Comparison of ENCODE assay signal across 16 cellular contexts in the genomic region with DNA sequence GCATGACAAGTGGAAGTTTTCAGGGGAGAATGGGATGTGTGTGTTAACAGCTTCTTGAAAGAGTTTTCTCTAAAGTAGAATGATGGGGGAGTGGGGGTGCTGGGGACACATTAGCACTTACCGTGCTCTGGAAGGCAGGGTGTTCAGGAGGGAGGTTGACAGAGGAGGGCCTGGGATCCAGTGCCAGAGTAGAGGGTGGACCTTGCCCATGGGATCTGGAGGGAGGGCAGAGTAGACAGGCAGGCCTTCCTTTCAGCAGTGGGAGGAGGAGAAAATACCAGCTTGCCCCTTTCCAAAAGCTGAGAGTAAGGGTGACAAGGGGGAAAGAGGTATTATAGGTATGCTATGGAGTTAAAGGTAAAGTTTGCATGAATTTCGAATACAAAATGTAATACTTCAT. TPM values are rescaled to one million over a fixed set of nuclear protein-coding genes. Genes with fewer than 3 reads are reported as not detected.
DNase-seq lines count a peak whose midpoint lies in the region; ATAC-seq lines count a peak whose summit lies in the region.
"Had no signal": no experiment of that assay in that cellular context is flagged by ENCODE, and none has a peak within 500 bp of the region (broad histone marks: within the 10 kb centered on the region; RNA-seq: fewer than 3 reads in every experiment).

No MANE protein-coding gene starts in this region.

- peaks cover 67% of the 10 kb centered on the region for H3K4me1 Mint-ChIP-seq in T-helper 1 cell treated with Interleukin-12 subunit alpha and Interleukin-12 subunit beta and Interleukin-4 antibody, amounts not matched to agents 30 μg/mL and 1 μg/mL, for 36 hours (ENCODE audit: low read depth)
- H3K4me1 Mint-ChIP-seq in stimulated activated naive CD8-positive, alpha-beta T cell treated with anti-CD3 and anti-CD28 coated beads, Interleukin-15, Interleukin-2, amounts not matched to agents 100 ng/mL and 50 ng/mL, for 24 hours (ENCODE audit: low read depth), result peaks cover 89% of the 10 kb centered on the region

- H3K27ac Mint-ChIP-seq in T-helper 1 cell treated with Interleukin-12 subunit alpha and Interleukin-12 subunit beta and Interleukin-4 antibody, amounts not matched to agents 30 μg/mL and 1 μg/mL, for 36 hours, result peak overlapping the region; percentile 71
- peak overlapping the region; percentile 64 for H3K27ac Mint-ChIP-seq in stimulated activated naive CD8-positive, alpha-beta T cell treated with anti-CD3 and anti-CD28 coated beads, Interleukin-15, Interleukin-2, amounts not matched to agents 100 ng/mL and 50 ng/mL, for 24 hours
- H3K27ac Mint-ChIP-seq: CD8-positive, alpha-beta T cell; type B pancreatic cell had no signal

- DNase-seq in T-helper 1 cell (no peak), left lobe of liver (ENCODE audit: low spot score) (peak; percentile 55), nucleus accumbens (lab: John Stamatoyannopoulos, UW) (no peak), OCI-M2 (lab: John Stamatoyannopoulos, UW; ENCODE audit: unreplicated experiment) (no peak), DMS153 treated with DMSO at 0.1 percent for 48 hours (lab: John Stamatoyannopoulos, UW; ENCODE audit: unreplicated experiment) (no peak)
- no peak for DNase-seq in stimulated activated naive CD8-positive, alpha-beta T cell treated with anti-CD3 and anti-CD28 coated beads, Interleukin-15, Interleukin-2, amounts not matched to agents 100 U/mL and 50 U/mL, for 24 hours
- DNase-seq: activated CD4-positive, alpha-beta T cell treated with anti-CD3 and anti-CD28 coated beads for 48 hours; CD8-positive, alpha-beta T cell; DMS153; kidney; NCI-H187 treated with DMSO at 0.1 percent for 48 hours; NCI-H2227 treated with DMSO at 0.1 percent for 48 hours; NCI-H69 had no signal

- H3K9me3 Mint-ChIP-seq in T-helper 1 cell treated with Interleukin-12 subunit alpha and Interleukin-12 subunit beta and Interleukin-4 antibody, amounts not matched to agents 30 μg/mL and 1 μg/mL, for 36 hours, result no peaks in the 10 kb centered on the region
- H3K9me3 Mint-ChIP-seq in stimulated activated naive CD8-positive, alpha-beta T cell treated with anti-CD3 and anti-CD28 coated beads, Interleukin-15, Interleukin-2, amounts not matched to agents 100 ng/mL and 50 ng/mL, for 24 hours, result no peaks in the 10 kb centered on the region
- H3K9me3 Mint-ChIP-seq: CD8-positive, alpha-beta T cell had no signal

- H3K4me3 Mint-ChIP-seq in T-helper 1 cell treated with Interleukin-12 subunit alpha and Interleukin-12 subunit beta and Interleukin-4 antibody, amounts not matched to agents 30 μg/mL and 1 μg/mL, for 36 hours, result no peak overlapping the region
- H3K4me3 Mint-ChIP-seq in stimulated activated naive CD8-positive, alpha-beta T cell treated with anti-CD3 and anti-CD28 coated beads, Interleukin-15, Interleukin-2, amounts not matched to agents 100 ng/mL and 50 ng/mL, for 24 hours, result no peak overlapping the region
- H3K4me3 Mint-ChIP-seq: CD8-positive, alpha-beta T cell; type B pancreatic cell had no signal

- ATAC-seq in stimulated activated naive CD8-positive, alpha-beta T cell treated with anti-CD3 and anti-CD28 coated beads, Interleukin-15, Interleukin-2, amounts not matched to agents 100 U/mL and 50 U/mL, for 24 hours, result no peak
- ATAC-seq in left lobe of liver, result peak; percentile 84
- ATAC-seq: CD8-positive, alpha-beta T cell had no signal

- no peaks in the 10 kb centered on the region for H3K27me3 Mint-ChIP-seq in T-helper 1 cell treated with Interleukin-12 subunit alpha and Interleukin-12 subunit beta and Interleukin-4 antibody, amounts not matched to agents 30 μg/mL and 1 μg/mL, for 36 hours (ENCODE audit: low read depth)
- H3K27me3 Mint-ChIP-seq in stimulated activated naive CD8-positive, alpha-beta T cell treated with anti-CD3 and anti-CD28 coated beads, Interleukin-15, Interleukin-2, amounts not matched to agents 100 ng/mL and 50 ng/mL, for 24 hours, result no peaks in the 10 kb centered on the region
- H3K27me3 Mint-ChIP-seq: type B pancreatic cell had no signal

- H3K36me3 Mint-ChIP-seq in T-helper 1 cell treated with Interleukin-12 subunit alpha and Interleukin-12 subunit beta and Interleukin-4 antibody, amounts not matched to agents 30 μg/mL and 1 μg/mL, for 36 hours (ENCODE audit: low read depth), result peaks cover 38% of the 10 kb centered on the region
- H3K36me3 Mint-ChIP-seq in stimulated activated naive CD8-positive, alpha-beta T cell treated with anti-CD3 and anti-CD28 coated beads, Interleukin-15, Interleukin-2, amounts not matched to agents 100 ng/mL and 50 ng/mL, for 24 hours (ENCODE audit: low read depth), result peaks cover 62% of the 10 kb centered on the region

RNA-seq across cellular contexts. Expression of a gene that starts 40.1 kb away (rescaled TPM):
- 8.5 TPM for total RNA-seq in left lobe of liver
